Comparison of ENCODE assay signal across 25 cellular contexts in the genomic region with DNA sequence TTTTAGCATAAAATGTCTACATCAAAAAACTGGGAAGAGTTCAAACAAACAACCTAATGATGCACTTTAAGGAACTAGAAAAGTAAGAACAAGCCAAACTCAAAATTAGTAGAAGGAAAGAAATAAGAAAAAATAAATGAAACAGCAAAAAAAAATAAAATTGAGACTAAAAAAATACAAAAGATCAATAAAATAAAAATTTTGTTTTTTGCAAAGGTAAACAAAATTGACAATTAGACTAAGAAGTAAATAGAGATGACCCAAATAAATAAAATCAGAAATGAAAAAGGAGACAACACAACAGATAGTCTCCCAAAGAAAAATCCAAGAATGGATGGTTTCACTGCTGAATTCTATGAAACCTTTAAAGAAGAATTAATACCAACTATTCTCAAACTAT.
DNase-seq lines count a peak whose midpoint lies in the region; ATAC-seq, FAIRE-seq and TF ChIP-seq lines count a peak whose summit lies in the region.
"Had no signal": no experiment of that assay in that cellular context is flagged by ENCODE, and none has a peak within 500 bp of the region (broad histone marks: within the 10 kb centered on the region; RNA-seq: fewer than 3 reads in every experiment).

No MANE protein-coding gene starts in this region.

- intact Hi-C loops in K562 (cut with micrococcal nuclease) (no loop called here), kidney (cut with DNase I) (no loop called here)

- H3K27ac ChIP-seq in K562 (ENCODE audit: extremely low read depth, low read depth, low read length) = no peak overlapping the region
- H3K27ac ChIP-seq in kidney (ENCODE audit: low read depth in 2 of 2, low read length in 2 of 2) = no peak overlapping the region
- H3K27ac ChIP-seq: 22Rv1, BLaER1 had no signal

- no peaks in the 10 kb centered on the region for H3K27me3 ChIP-seq in K562 (ENCODE audit: control insufficient read depth in 2 of 2, insufficient read depth in 2 of 2, low read length in 2 of 2)
- H3K27me3 ChIP-seq: BE2C, BLaER1 had no signal

- no peaks in the 10 kb centered on the region for H3K9me1 ChIP-seq in K562 (ENCODE audit: control insufficient read depth, insufficient read depth, low read length)

- TF ChIP-seq POLR2A in K562 (conservative IDR thresholded peaks at IDR 0.05) = no peak

- peaks cover 7% of the 10 kb centered on the region for H3K9me3 Mint-ChIP-seq in activated T-cell treated with anti-CD3 and anti-CD28 coated beads, Interleukin-2, amount 50 U/mL, for 24 hours

- DNase-seq in K562 (ENCODE audit: extremely low read depth in 1 of 4, low spot score in 3 of 4) (no peak), frontal cortex (ENCODE audit: low spot score in 2 of 2) (no peak), kidney (no peak), GM19238 (ENCODE audit: insufficient read length, low spot score) (no peak)
- DNase-seq in activated T-cell treated with anti-CD3 and anti-CD28 coated beads, Interleukin-2, amount 50 U/mL, for 24 hours = no peak
- DNase-seq: ACHN; BE2C; C1 segment of cervical spinal cord; CD4-positive, alpha-beta memory T cell; CD4-positive, CD25-positive, alpha-beta regulatory T cell; CD8-positive, alpha-beta memory T cell; COR-L47; DMS 273 treated with DMSO at 0.1 percent for 48 hours; DMS153; DMS53; DMS79; DND-41; EL; GF-D8 had no signal

- no peak overlapping the region for H2AFZ ChIP-seq in K562 (ENCODE audit: low read depth, low read length)

- no peak for ATAC-seq in K562
- ATAC-seq in activated CD4-positive, CD25-positive, alpha-beta regulatory T cell treated with anti-CD3 and anti-CD28 coated beads, Interleukin-2, amount 50 U/mL, for 24 hours = no peak

- POLR2A ChIA-PET in K562 (lab: Yijun Ruan, JAX) = no interaction called here

- H3K4me1 ChIP-seq in K562 (replicated peaks in 1 of 2; ENCODE audit: control insufficient read depth in 2 of 2, insufficient read depth in 2 of 2, low read length in 2 of 2) = no peaks in the 10 kb centered on the region
- H3K4me1 ChIP-seq in kidney (ENCODE audit: control insufficient read depth in 1 of 2, insufficient read depth in 1 of 2, low read depth in 1 of 2, low read length in 2 of 2) = no peaks in the 10 kb centered on the region
- H3K4me1 ChIP-seq: BE2C, BLaER1 had no signal

- in situ Hi-C loops in K562 (cut with MboI) = no loop called here

- BruUV-seq in K562 (replicated peaks; lab: Mats Ljungman, UMichigan) = no TSS peak

- no peak overlapping the region for H3K27ac Mint-ChIP-seq in activated T-cell treated with anti-CD3 and anti-CD28 coated beads, Interleukin-2, amount 50 U/mL, for 24 hours
- H3K27ac Mint-ChIP-seq: CD14-positive monocyte; CD4-positive, alpha-beta memory T cell; CD4-positive, CD25-positive, alpha-beta regulatory T cell; CD8-positive, alpha-beta memory T cell had no signal

- no peaks in the 10 kb centered on the region for H3K27me3 Mint-ChIP-seq in activated T-cell treated with anti-CD3 and anti-CD28 coated beads, Interleukin-2, amount 50 U/mL, for 24 hours
- H3K27me3 Mint-ChIP-seq: CD4-positive, alpha-beta memory T cell; CD4-positive, CD25-positive, alpha-beta regulatory T cell had no signal

- peak; percentile 39 for FAIRE-seq in A204.1 (lab: Jason Lieb, UNC)
- FAIRE-seq in K562 (lab: Jason Lieb, UNC) = no peak
- FAIRE-seq in frontal cortex (lab: Jason Lieb, UNC) = peak; percentile 43
- FAIRE-seq in kidney (lab: Jason Lieb, UNC) = peak; percentile 55
- FAIRE-seq: GM12891 had no signal

- no peaks in the 10 kb centered on the region for H4K20me1 ChIP-seq in K562 (replicated peaks; ENCODE audit: control insufficient read depth, insufficient read depth, low read length)
- H4K20me1 ChIP-seq: BLaER1 had no signal

- H3K4me3 ChIP-seq in K562 = no peak overlapping the region
- no peak overlapping the region for H3K4me3 ChIP-seq in kidney (ENCODE audit: low read length in 2 of 2)
- H3K4me3 ChIP-seq: BLaER1 had no signal

- no peaks in the 10 kb centered on the region for H3K9me3 ChIP-seq in K562 (replicated peaks; ENCODE audit: control insufficient read depth, insufficient read depth, low read depth, low read length)
- H3K9me3 ChIP-seq in kidney (ENCODE audit: control insufficient read depth in 1 of 2, low read length in 2 of 2) = no peaks in the 10 kb centered on the region
- H3K9me3 ChIP-seq: BE2C, BLaER1 had no signal

- no peak overlapping the region for H3K4me3 Mint-ChIP-seq in activated T-cell treated with anti-CD3 and anti-CD28 coated beads, Interleukin-2, amount 50 U/mL, for 24 hours
- H3K4me3 Mint-ChIP-seq: CD14-positive monocyte; CD4-positive, alpha-beta memory T cell; CD4-positive, CD25-positive, alpha-beta regulatory T cell; CD8-positive, alpha-beta memory T cell had no signal

- no peak for TF ChIP-seq RAD21 in K562 (CRISPR knock-in tag; conservative IDR thresholded peaks at IDR 0.05 in 1 of 2, IDR thresholded peaks at IDR 0.05 in 1 of 2)

- H3K36me3 Mint-ChIP-seq in activated T-cell treated with anti-CD3 and anti-CD28 coated beads, Interleukin-2, amount 50 U/mL, for 24 hours (ENCODE audit: low read depth) = no peaks in the 10 kb centered on the region
- H3K36me3 Mint-ChIP-seq: CD14-positive monocyte; CD4-positive, alpha-beta memory T cell; CD4-positive, CD25-positive, alpha-beta regulatory T cell; CD8-positive, alpha-beta memory T cell had no signal

- no peaks in the 10 kb centered on the region for H3K4me1 Mint-ChIP-seq in activated T-cell treated with anti-CD3 and anti-CD28 coated beads, Interleukin-2, amount 50 U/mL, for 24 hours (ENCODE audit: low read depth)
- H3K4me1 Mint-ChIP-seq: CD4-positive, alpha-beta memory T cell; CD4-positive, CD25-positive, alpha-beta regulatory T cell; CD8-positive, alpha-beta memory T cell had no signal

- H3K36me3 ChIP-seq in K562 (ENCODE audit: control insufficient read depth, insufficient read depth, low read length) = no peaks in the 10 kb centered on the region
- H3K36me3 ChIP-seq in kidney (ENCODE audit: control insufficient read depth in 1 of 2, insufficient read depth in 2 of 2, low read length in 2 of 2) = no peaks in the 10 kb centered on the region
- H3K36me3 ChIP-seq: BE2C, BLaER1 had no signal

- CTCF ChIA-PET in K562 (lab: Yijun Ruan, JAX; ENCODE audit: low intra/inter-chr PET ratio) = no interaction called here

- TF ChIP-seq CTCF in K562 (IDR thresholded peaks at IDR 0.05 in 2 of 3, conservative IDR thresholded peaks at IDR 0.05 in 1 of 3; ENCODE audit: insufficient read depth in 2 of 3, low read depth in 1 of 3, low read length in 3 of 3) = no peak
- TF ChIP-seq CTCF in kidney (IDR thresholded peaks at IDR 0.05; ENCODE audit: borderline replicate concordance, extremely low read depth, insufficient read depth) = no peak

- TF ChIP-seq EP300 in K562 (IDR thresholded peaks at IDR 0.05; ENCODE audit: low read length) = no peak

- no peak overlapping the region for H3K4me2 ChIP-seq in K562 (ENCODE audit: insufficient read depth, low read length)
- H3K4me2 ChIP-seq: BLaER1 had no signal

- no peaks in the 10 kb centered on the region for H3K79me2 ChIP-seq in K562 (ENCODE audit: control insufficient read depth, insufficient read depth, low read length)

- no peak overlapping the region for H3K9ac ChIP-seq in K562 (ENCODE audit: insufficient read depth in 1 of 2, low read depth in 2 of 2, low read length in 2 of 2)
- H3K9ac ChIP-seq in kidney (ENCODE audit: low read length in 2 of 2) = no peak overlapping the region
- H3K9ac ChIP-seq: BLaER1 had no signal

TF ChIP-seq in K562, 482 proteins besides CTCF, POLR2A, EP300 and RAD21:
- TF ChIP-seq ZNF316 (IDR thresholded peaks at IDR 0.05) (peak; percentile 83), PHTF2 (CRISPR knock-in tag; IDR thresholded peaks at IDR 0.05) (no peak), C11orf30 (IDR thresholded peaks at IDR 0.05; ENCODE audit: low read depth) (peak; percentile 55; the same call in 1 of the 2 replicates)
